ENCODE assay signal across 9 cellular contexts in the genomic region with DNA sequence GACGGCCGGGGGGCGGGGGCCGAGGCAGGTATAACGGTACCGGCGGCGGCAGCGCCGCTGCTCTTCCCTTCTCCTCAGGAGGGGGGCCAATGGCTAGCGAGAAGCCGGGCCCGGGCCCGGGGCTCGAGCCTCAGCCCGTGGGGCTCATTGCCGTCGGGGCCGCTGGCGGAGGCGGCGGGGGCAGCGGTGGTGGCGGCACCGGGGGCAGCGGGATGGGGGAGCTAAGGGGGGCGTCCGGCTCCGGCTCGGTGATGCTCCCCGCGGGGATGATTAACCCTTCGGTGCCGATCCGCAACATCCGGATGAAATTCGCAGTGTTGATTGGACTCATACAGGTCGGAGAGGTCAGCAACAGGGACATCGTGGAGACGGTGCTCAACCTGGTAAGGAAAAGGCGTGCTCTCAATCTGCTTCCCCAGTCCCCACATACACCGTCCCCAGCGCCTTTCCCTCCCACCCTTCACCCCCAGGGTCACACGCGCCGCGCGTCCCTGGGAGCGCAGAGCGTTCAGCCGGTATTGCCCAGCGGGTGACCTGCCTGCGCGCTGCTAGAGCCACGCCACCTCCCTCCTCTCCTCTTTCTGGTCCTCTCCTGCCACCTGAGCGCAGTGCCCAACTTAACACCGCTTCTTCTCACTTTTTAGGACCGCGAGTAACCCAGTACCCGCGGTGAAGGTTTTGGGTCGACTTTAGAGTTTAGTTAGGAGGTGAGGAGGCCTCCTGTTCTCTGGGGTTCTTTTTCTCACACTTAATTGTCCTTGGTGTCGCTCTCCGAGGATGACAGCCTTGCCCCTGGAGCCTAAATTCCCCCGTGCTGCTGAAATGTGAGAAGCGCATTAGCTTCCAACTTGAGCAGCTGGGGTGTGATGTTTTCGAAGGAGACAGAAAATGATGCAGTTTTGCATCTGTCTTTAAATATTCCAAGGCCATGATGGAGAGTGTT.
DNase-seq lines count a peak whose midpoint lies in the region; ATAC-seq and TF ChIP-seq lines count a peak whose summit lies in the region.
"Had no signal": no experiment of that assay in that cellular context is flagged by ENCODE, and none has a peak within 500 bp of the region (broad histone marks: within the 10 kb centered on the region; RNA-seq: fewer than 3 reads in every experiment).

No MANE protein-coding gene starts in this region.

- peaks cover 40% of the 10 kb centered on the region for H3K27me3 Mint-ChIP-seq in stimulated activated naive CD8-positive, alpha-beta T cell treated with anti-CD3 and anti-CD28 coated beads, Interleukin-15, amount 100 ng/mL, for 72 hours

- H3K4me3 Mint-ChIP-seq in stimulated activated naive CD8-positive, alpha-beta T cell treated with anti-CD3 and anti-CD28 coated beads, Interleukin-15, amount 100 ng/mL, for 72 hours = peak overlapping the region; percentile 93 to 95

- no peaks in the 10 kb centered on the region for H3F3A ChIP-seq in OCI-LY1 (ENCODE audit: insufficient read depth, low read length)

- peaks cover 19% of the 10 kb centered on the region for H3K4me1 Mint-ChIP-seq in stimulated activated naive CD8-positive, alpha-beta T cell treated with anti-CD3 and anti-CD28 coated beads, Interleukin-15, amount 100 ng/mL, for 72 hours

- no peak overlapping the region for H2AFZ ChIP-seq in OCI-LY1 (ENCODE audit: low read length)

- H3K36me3 ChIP-seq in OCI-LY1 (ENCODE audit: insufficient read depth, low read length) = no peaks in the 10 kb centered on the region
- H3K36me3 ChIP-seq: neutrophil had no signal

- peak; percentile 21 for DNase-seq in activated gamma-delta T cell (lab: John Stamatoyannopoulos, UW)
- no peak for DNase-seq in activated gamma-delta T cell treated with Interleukin-2 at 50 U/mL for 16 hours
- DNase-seq in caudate nucleus (lab: John Stamatoyannopoulos, UW) = peak in 38 of 61 donors; percentile 2 to 58 (median 19)
- DNase-seq in left kidney (ENCODE audit: low read depth, low spot score) = peak; percentile 79
- peak; percentile 16 to 19 for DNase-seq in stimulated activated naive CD8-positive, alpha-beta T cell treated with anti-CD3 and anti-CD28 coated beads, Interleukin-15, amount 100 ng/mL, for 72 hours
- no peak for DNase-seq in effector CD8-positive, alpha-beta T cell (lab: John Stamatoyannopoulos, UW)

- H3K27ac ChIP-seq in OCI-LY1 (ENCODE audit: low read depth, low read length, poor library complexity, severe bottlenecking) (peak overlapping the region; percentile 67), caudate nucleus (ENCODE audit: low read depth, low read length) (peak overlapping the region; percentile 46)
- H3K27ac ChIP-seq: neutrophil had no signal

- H3K9me3 ChIP-seq in OCI-LY1 (ENCODE audit: low read length) = no peaks in the 10 kb centered on the region
- H3K9me3 ChIP-seq: neutrophil had no signal

- H3K4me3 ChIP-seq in OCI-LY1 (ENCODE audit: low read depth, low read length, poor library complexity, severe bottlenecking) = peak overlapping the region; percentile 83

- peaks cover 43% of the 10 kb centered on the region for H3K4me1 ChIP-seq in OCI-LY1 (ENCODE audit: insufficient read depth, low read length, severe bottlenecking)

- peak overlapping the region; percentile 14 to 74 for H3K27ac Mint-ChIP-seq in stimulated activated naive CD8-positive, alpha-beta T cell treated with anti-CD3 and anti-CD28 coated beads, Interleukin-15, amount 100 ng/mL, for 72 hours

- no peaks in the 10 kb centered on the region for H3K27me3 ChIP-seq in OCI-LY1 (ENCODE audit: insufficient read depth, low read length)

- peak overlapping the region; percentile 78 for H3K4me2 ChIP-seq in OCI-LY1 (ENCODE audit: low read length)

- no peaks in the 10 kb centered on the region for H3K9me2 ChIP-seq in OCI-LY1 (ENCODE audit: low read depth, low read length)

- TF ChIP-seq CTCF in OCI-LY1 (IDR thresholded peaks at IDR 0.05; ENCODE audit: low read length) = no peak

- peaks cover 25% of the 10 kb centered on the region for H3K79me2 ChIP-seq in OCI-LY1 (ENCODE audit: insufficient read depth, low read length)

- no peaks in the 10 kb centered on the region for H3K9me3 Mint-ChIP-seq in stimulated activated naive CD8-positive, alpha-beta T cell treated with anti-CD3 and anti-CD28 coated beads, Interleukin-15, amount 100 ng/mL, for 72 hours

- ATAC-seq in HG02938 (IDR thresholded peaks at IDR 0.05; ENCODE audit: unreplicated experiment) = peak; percentile 7
- peak; percentile 44 for ATAC-seq in stimulated activated naive CD8-positive, alpha-beta T cell treated with anti-CD3 and anti-CD28 coated beads, Interleukin-15, amount 100 ng/mL, for 72 hours

- H4K20me1 ChIP-seq in OCI-LY1 (ENCODE audit: insufficient read depth, low read length) = no peaks in the 10 kb centered on the region

- peak overlapping the region; percentile 52 for H3K9ac ChIP-seq in OCI-LY1 (ENCODE audit: low read length)

Comparison
In these comparisons a context has a peak if more than half of its experiments do, and no peak if none do; other contexts are left out.
1. DNase-seq: peak in activated gamma-delta T cell (single experiment), caudate nucleus (38 of 61), left kidney (single experiment) and stimulated activated naive CD8-positive, alpha-beta T cell treated with anti-CD3 and anti-CD28 coated beads, Interleukin-15, amount 100 ng/mL, for 72 hours (2 of 2); none in activated gamma-delta T cell treated with Interleukin-2 at 50 U/mL for 16 hours (single experiment) and effector CD8-positive, alpha-beta T cell (single experiment).